ENCODE assay signal across 20 cellular contexts in genomic region chrX:12686324-12686723, GRCh38.
"Had no signal": no experiment of that assay in that cellular context is flagged by ENCODE, and none has a peak within 500 bp of the region (broad histone marks: within the 10 kb centered on the region; RNA-seq: fewer than 3 reads in every experiment).

No MANE protein-coding gene starts in this region.

- H3K4me3 Mint-ChIP-seq: dendritic cell treated with granulocyte-macrophage colony-stimulating factor and Interleukin-4, amounts not matched to agents 40 ng/mL and 50 ng/mL, for 4 days; effector memory CD8-positive, alpha-beta T cell; memory B cell; natural killer cell treated with Interleukin-12 subunit alpha and Interleukin-12 subunit beta and Interleukin-15 and Interleukin-18, amount 100 ng/mL, for 72 hours; neural progenitor cell had no signal

- H3K27ac Mint-ChIP-seq: dendritic cell treated with granulocyte-macrophage colony-stimulating factor and Interleukin-4, amounts not matched to agents 40 ng/mL and 50 ng/mL, for 4 days; effector memory CD8-positive, alpha-beta T cell; memory B cell; natural killer cell treated with Interleukin-12 subunit alpha and Interleukin-12 subunit beta and Interleukin-15 and Interleukin-18, amount 100 ng/mL, for 72 hours; neural progenitor cell had no signal

- DNase-seq: effector memory CD8-positive, alpha-beta T cell; erythroblast; kidney; left cardiac atrium; left ventricle myocardium inferior; lower lobe of right lung; midbrain; ovary; small intestine; stimulated activated CD4-positive, alpha-beta T cell treated with anti-CD3 and anti-CD28 coated beads, Interleukin-2, amount 100 ng/mL, for 48 hours; stimulated activated naive CD8-positive, alpha-beta T cell treated with anti-CD3 and anti-CD28 coated beads, Interleukin-15, Interleukin-2, amounts not matched to agents 100 U/mL and 50 U/mL, for 24 hours; upper lobe of right lung had no signal

- H3K4me3 ChIP-seq: hepatocyte, left ventricle myocardium inferior, lower lobe of right lung, neural progenitor cell, ovary, tibial nerve, upper lobe of right lung, vagina had no signal

- H3K9me3 Mint-ChIP-seq: dendritic cell treated with granulocyte-macrophage colony-stimulating factor and Interleukin-4, amounts not matched to agents 40 ng/mL and 50 ng/mL, for 4 days; effector memory CD8-positive, alpha-beta T cell; memory B cell; natural killer cell treated with Interleukin-12 subunit alpha and Interleukin-12 subunit beta and Interleukin-15 and Interleukin-18, amount 100 ng/mL, for 72 hours; neural progenitor cell had no signal

- H3K36me3 Mint-ChIP-seq: memory B cell; natural killer cell treated with Interleukin-12 subunit alpha and Interleukin-12 subunit beta and Interleukin-15 and Interleukin-18, amount 100 ng/mL, for 72 hours; neural progenitor cell had no signal

- H3K4me1 Mint-ChIP-seq: memory B cell, neural progenitor cell had no signal

- ATAC-seq: effector memory CD8-positive, alpha-beta T cell; left cardiac atrium; lower lobe of right lung; natural killer cell treated with Interleukin-12 subunit alpha and Interleukin-12 subunit beta and Interleukin-15 and Interleukin-18, amount 100 ng/mL, for 72 hours; right cardiac atrium; stimulated activated naive CD8-positive, alpha-beta T cell treated with anti-CD3 and anti-CD28 coated beads, Interleukin-15, Interleukin-2, amounts not matched to agents 100 U/mL and 50 U/mL, for 24 hours; upper lobe of right lung had no signal
